7 cellular contexts compared by ENCODE assay signal in the genomic region with DNA sequence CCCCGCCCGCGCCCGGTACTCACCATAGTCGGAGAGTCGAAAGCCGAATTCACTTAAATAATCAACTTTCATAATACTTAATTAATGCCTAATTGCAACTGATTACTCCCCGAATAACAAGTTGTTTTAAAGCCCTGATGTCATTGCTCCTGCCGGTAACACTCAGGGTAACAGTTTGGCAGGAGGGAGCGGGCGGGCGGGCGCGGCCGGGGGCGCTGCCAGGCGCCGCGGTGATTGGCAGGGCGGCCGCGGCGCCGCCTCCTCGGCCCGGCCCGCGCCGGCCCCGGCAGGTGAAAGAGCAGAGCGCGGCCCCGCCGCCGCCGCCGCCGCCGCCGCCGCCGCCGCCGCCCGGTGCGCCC.
A peak's percentile ranks its signal among the peaks of the same experiment; 100 is the strongest.
DNase-seq lines count a peak whose midpoint lies in the region; ATAC-seq and TF ChIP-seq lines count a peak whose summit lies in the region.

No MANE protein-coding gene starts in this region.

- H3K4me2 ChIP-seq in OCI-LY3 (ENCODE audit: low read length), result peak overlapping the region; percentile 55
- peak overlapping the region; percentile 93 for H3K4me2 ChIP-seq in hepatocyte

- peak overlapping the region; percentile 65; the same call in 1 of the 2 replicates for H3K9ac ChIP-seq in OCI-LY3 (ENCODE audit: low read length)

- H3K27ac ChIP-seq in OCI-LY3 (ENCODE audit: low read length) (no peak overlapping the region), hepatocyte (peak overlapping the region; percentile 92)

- H3K4me3 ChIP-seq in OCI-LY3 (ENCODE audit: low read length) (peak overlapping the region; percentile 82), hepatocyte (peak overlapping the region; percentile 56)

- no peaks in the 10 kb centered on the region for H3K9me2 ChIP-seq in hepatocyte (replicated peaks; ENCODE audit: insufficient read depth)

- peak; percentile 40 for ATAC-seq in GM18502 (IDR thresholded peaks at IDR 0.05; ENCODE audit: poor library complexity, unreplicated experiment)
- ATAC-seq in HG02798 (IDR thresholded peaks at IDR 0.05; ENCODE audit: poor library complexity, unreplicated experiment), result peak; percentile 52

- TF ChIP-seq CTCF in OCI-LY3 (IDR thresholded peaks at IDR 0.05; ENCODE audit: low read depth, low read length) (no peak), hepatocyte (IDR thresholded peaks at IDR 0.05; ENCODE audit: poor library complexity) (no peak)

- no peaks in the 10 kb centered on the region for H4K20me1 ChIP-seq in OCI-LY3 (ENCODE audit: insufficient read depth, low read length)
- no peaks in the 10 kb centered on the region for H4K20me1 ChIP-seq in hepatocyte (ENCODE audit: insufficient read depth, poor library complexity, severe bottlenecking)

- H3K4me3 Mint-ChIP-seq in activated naive CD4-positive, alpha-beta T cell treated with anti-CD3 and anti-CD28 coated beads, Interleukin-2, amount 50 U/mL, for 24 hours, result peak overlapping the region; percentile 88

- H3K27ac Mint-ChIP-seq in activated naive CD4-positive, alpha-beta T cell treated with anti-CD3 and anti-CD28 coated beads, Interleukin-2, amount 50 U/mL, for 24 hours, result peak overlapping the region; percentile 92

- H3K79me2 ChIP-seq in OCI-LY3 (ENCODE audit: low read length) (peaks cover 6% of the 10 kb centered on the region; the same call in 1 of the 2 replicates), hepatocyte (peaks cover 33% of the 10 kb centered on the region)

- H2AFZ ChIP-seq in OCI-LY3 (ENCODE audit: low read depth, low read length), result no peak overlapping the region
- H2AFZ ChIP-seq in hepatocyte, result no peak overlapping the region

- intact Hi-C loops in posterior vena cava (cut with DNase I), result loop anchor here in 1 of 2 donors (10.0 kb wide), 1 partner anchor 179 kb away; no protein-coding TSS in a partner anchor

- DNase-seq in hepatocyte (ENCODE audit: low spot score), result no peak
- peak; percentile 23 to 42 (median 28) for DNase-seq in stimulated activated CD4-positive, alpha-beta T cell treated with anti-CD3 and anti-CD28 coated beads, Interleukin-1b, Interleukin-23, amount 100 ng/mL, for 24 hours (ENCODE audit: low read depth in 4 of 4, low spot score in 1 of 4)
- no peak for DNase-seq in posterior vena cava (ENCODE audit: low spot score)

- H3K27me3 Mint-ChIP-seq in activated naive CD4-positive, alpha-beta T cell treated with anti-CD3 and anti-CD28 coated beads, Interleukin-2, amount 50 U/mL, for 24 hours, result no peaks in the 10 kb centered on the region

- no peaks in the 10 kb centered on the region for H3K36me3 ChIP-seq in OCI-LY3 (replicated peaks; ENCODE audit: low read depth, low read length)
- no peaks in the 10 kb centered on the region for H3K36me3 ChIP-seq in hepatocyte (replicated peaks; ENCODE audit: insufficient read depth, low read depth)

- H3K9me3 Mint-ChIP-seq in activated naive CD4-positive, alpha-beta T cell treated with anti-CD3 and anti-CD28 coated beads, Interleukin-2, amount 50 U/mL, for 24 hours, result no peaks in the 10 kb centered on the region

- 0% methylated on average over 7 of the region's 46 CpGs for WGBS in hepatocyte (ENCODE audit: low lambda C conversion rate, missing lambda C conversion rate)

- H3K36me3 Mint-ChIP-seq in activated naive CD4-positive, alpha-beta T cell treated with anti-CD3 and anti-CD28 coated beads, Interleukin-2, amount 50 U/mL, for 24 hours, result no peaks in the 10 kb centered on the region

- H3K4me1 Mint-ChIP-seq in activated naive CD4-positive, alpha-beta T cell treated with anti-CD3 and anti-CD28 coated beads, Interleukin-2, amount 50 U/mL, for 24 hours, result peaks cover 32% of the 10 kb centered on the region

- H3K27me3 ChIP-seq in OCI-LY3 (ENCODE audit: low read depth, low read length), result no peaks in the 10 kb centered on the region
- no peaks in the 10 kb centered on the region for H3K27me3 ChIP-seq in hepatocyte

- H3K9me3 ChIP-seq in OCI-LY3 (ENCODE audit: insufficient read depth, low read length), result no peaks in the 10 kb centered on the region
- no peaks in the 10 kb centered on the region for H3K9me3 ChIP-seq in hepatocyte (ENCODE audit: low read depth)

- H3K4me1 ChIP-seq in OCI-LY3 (ENCODE audit: low read length) (peaks cover 21% of the 10 kb centered on the region), hepatocyte (ENCODE audit: insufficient read depth) (peaks cover 16% of the 10 kb centered on the region)

Comparison
In these comparisons a context has a peak if more than half of its experiments do, and no peak if none do; other contexts are left out.
1. DNase-seq: peak in stimulated activated CD4-positive, alpha-beta T cell treated with anti-CD3 and anti-CD28 coated beads, Interleukin-1b, Interleukin-23, amount 100 ng/mL, for 24 hours (4 of 4); none in hepatocyte (single experiment) and posterior vena cava (single experiment).